ENCODE assay signal across 14 cellular contexts in genomic region chr15:43465105-43465504, GRCh38. TPM values are rescaled to one million over a fixed set of nuclear protein-coding genes. Genes with fewer than 3 reads are reported as not detected.
DNase-seq lines count a peak whose midpoint lies in the region; FAIRE-seq and TF ChIP-seq lines count a peak whose summit lies in the region.
"Had no signal": no experiment of that assay in that cellular context is flagged by ENCODE, and none has a peak within 500 bp of the region (broad histone marks: within the 10 kb centered on the region; RNA-seq: fewer than 3 reads in every experiment).

No MANE protein-coding gene starts in this region.

- H3K4me3 ChIP-seq in AG04450 (ENCODE audit: low read depth, low read length) (no peak overlapping the region), fibroblast of villous mesenchyme (ENCODE audit: low read depth, low read length) (no peak overlapping the region)
- H3K4me3 ChIP-seq: colonic mucosa, tibial artery had no signal

- H3K9me3 ChIP-seq in AG04450 (ENCODE audit: control insufficient read depth, insufficient read depth, low read length) = no peaks in the 10 kb centered on the region
- H3K9me3 ChIP-seq: colonic mucosa, tibial artery had no signal

- POLR2A ChIA-PET in AG04450 (lab: Yijun Ruan, JAX) = no interaction called here

- no peak for FAIRE-seq in H54 (lab: Jason Lieb, UNC)

- CTCF ChIA-PET in AG04450 (lab: Charles Lee) = no interaction called here

- TF ChIP-seq CTCF in AG04450 (IDR thresholded peaks at IDR 0.05; ENCODE audit: low read depth, low read length) (no peak), fibroblast of villous mesenchyme (IDR thresholded peaks at IDR 0.05; ENCODE audit: insufficient read depth, low read depth, low read length) (no peak)

- H3K27ac ChIP-seq in AG04450 (ENCODE audit: low read depth, low read length) (no peak overlapping the region), substantia nigra (ENCODE audit: low read depth, low read length, poor library complexity, severe bottlenecking) (no peak overlapping the region)
- H3K27ac ChIP-seq: colonic mucosa, tibial artery had no signal

- H3K27me3 ChIP-seq in AG04450 (ENCODE audit: control insufficient read depth, insufficient read depth, low read length) = no peaks in the 10 kb centered on the region
- H3K27me3 ChIP-seq: colonic mucosa, tibial artery had no signal

- no peak for TF ChIP-seq POLR2A in H54 (IDR thresholded peaks at IDR 0.05; ENCODE audit: low read depth, low read length)

- DNase-seq in AG04450 (ENCODE audit: low read depth, low spot score) = peak; percentile 64
- peak; percentile 79 for DNase-seq in HS-5 (ENCODE audit: low read depth)
- peak; percentile 34 for DNase-seq in SKM-1 (lab: John Stamatoyannopoulos, UW; ENCODE audit: unreplicated experiment)
- DNase-seq in fibroblast of villous mesenchyme (ENCODE audit: low read depth) = peak; percentile 84
- DNase-seq in NCI-H345 treated with DMSO at 0.1 percent for 48 hours (lab: John Stamatoyannopoulos, UW; ENCODE audit: unreplicated experiment) = no peak
- DNase-seq in substantia nigra (lab: John Stamatoyannopoulos, UW) = no peak
- no peak for DNase-seq in foreskin melanocyte
- no peak for DNase-seq in H54 (ENCODE audit: insufficient read length, low spot score)
- DNase-seq: CD4-positive, CD25-positive, alpha-beta regulatory T cell; colonic mucosa; head of caudate nucleus; NCI-H2107; right cardiac atrium; tibial artery had no signal

RNA-seq across cellular contexts. Expression of gene TP53BP1, which starts 27.9 kb away (rescaled TPM):
- 76.6 and 85.6 TPM in 2 replicates for polyA plus RNA-seq in AG04450 (2011; rRNA removed)
- 151 and 161 TPM in 2 replicates for polyA minus RNA-seq in AG04450 (2011; rRNA and poly(A)+ RNA removed)
- total RNA-seq in fibroblast of villous mesenchyme = 83.4 and 94.1 TPM in 2 replicates

RNA-seq across cellular contexts. Expression of gene MAP1A, which starts 52.3 kb away (rescaled TPM):
- 48.5 and 52.9 TPM in 2 replicates for polyA plus RNA-seq in AG04450 (2011; rRNA removed)
- 181 and 203 TPM in 2 replicates for polyA minus RNA-seq in AG04450 (2011; rRNA and poly(A)+ RNA removed)
- 60.9 and 65.7 TPM in 2 replicates for total RNA-seq in fibroblast of villous mesenchyme

Comparison
In these comparisons a context has a peak if more than half of its experiments do, and no peak if none do; other contexts are left out.
1. DNase-seq: peak in AG04450 (single experiment), HS-5 (single experiment), SKM-1 (single experiment) and fibroblast of villous mesenchyme (single experiment); none in NCI-H345 treated with DMSO at 0.1 percent for 48 hours (single experiment), substantia nigra (0 of 49), foreskin melanocyte (single experiment) and H54 (single experiment).